ENCODE assay signal across 21 cellular contexts in genomic region chr3:28206479-28206878, GRCh38.
"Had no signal": no experiment of that assay in that cellular context is flagged by ENCODE, and none has a peak within 500 bp of the region (broad histone marks: within the 10 kb centered on the region; RNA-seq: fewer than 3 reads in every experiment).

No MANE protein-coding gene starts in this region.

- ATAC-seq: activated T-helper 17 cell treated with anti-CD3 and anti-CD28 coated beads, Interleukin-2, amount 50 U/mL, for 72 hours; effector memory CD8-positive, alpha-beta T cell; esophagus mucosa; gastrocnemius medialis; stimulated activated naive CD8-positive, alpha-beta T cell treated with anti-CD3 and anti-CD28 coated beads, Interleukin-15, Interleukin-2, amounts not matched to agents 100 U/mL and 50 U/mL, for 24 hours; upper lobe of right lung; WTC11 had no signal

- H3K27me3 Mint-ChIP-seq: activated naive CD8-positive, alpha-beta T cell; activated T-cell treated with anti-CD3 and anti-CD28 coated beads, Interleukin-2, amount 50 U/mL, for 24 hours; activated T-helper 17 cell treated with anti-CD3 and anti-CD28 coated beads, Interleukin-2, amount 50 U/mL, for 72 hours; effector memory CD8-positive, alpha-beta T cell had no signal

- H3K9me3 Mint-ChIP-seq: activated T-cell treated with anti-CD3 and anti-CD28 coated beads, Interleukin-2, amount 50 U/mL, for 24 hours; activated T-helper 17 cell treated with anti-CD3 and anti-CD28 coated beads, Interleukin-2, amount 50 U/mL, for 72 hours; WTC11 had no signal

- H3K4me1 Mint-ChIP-seq: WTC11 had no signal

- H3K27ac Mint-ChIP-seq: activated naive CD8-positive, alpha-beta T cell; activated T-cell treated with anti-CD3 and anti-CD28 coated beads, Interleukin-2, amount 50 U/mL, for 24 hours; activated T-helper 17 cell treated with anti-CD3 and anti-CD28 coated beads, Interleukin-2, amount 50 U/mL, for 72 hours; WTC11 had no signal

- H3K4me3 Mint-ChIP-seq: activated naive CD8-positive, alpha-beta T cell; activated T-cell treated with anti-CD3 and anti-CD28 coated beads, Interleukin-2, amount 50 U/mL, for 24 hours; activated T-helper 17 cell treated with anti-CD3 and anti-CD28 coated beads, Interleukin-2, amount 50 U/mL, for 72 hours; WTC11 had no signal

- H3K4me1 ChIP-seq: adrenal gland, ascending aorta, colonic mucosa, gastrocnemius medialis, upper lobe of right lung had no signal

- H3K27ac ChIP-seq: ascending aorta, colonic mucosa, dorsolateral prefrontal cortex, gastrocnemius medialis, upper lobe of right lung had no signal

- H3K4me3 ChIP-seq: adrenal gland, ascending aorta, colonic mucosa, dorsolateral prefrontal cortex, gastrocnemius medialis, upper lobe of right lung had no signal

- H3K36me3 ChIP-seq: adrenal gland, ascending aorta, colonic mucosa, gastrocnemius medialis, upper lobe of right lung had no signal

- H3K9me3 ChIP-seq: adrenal gland, ascending aorta, colonic mucosa, gastrocnemius medialis, upper lobe of right lung had no signal

- DNase-seq: activated CD4-positive, alpha-beta T cell treated with anti-CD3 and anti-CD28 coated beads, Interleukin-2, amount 50 U/mL, for 4 hours; activated CD8-positive, alpha-beta memory T cell treated with anti-CD3 and anti-CD28 coated beads for 24 hours; activated CD8-positive, alpha-beta memory T cell treated with anti-CD3 and anti-CD28 coated beads, Interleukin-2, amount 50 U/mL, for 4 hours; activated T-cell treated with anti-CD3 and anti-CD28 coated beads, Interleukin-2, amount 50 U/mL, for 24 hours; adrenal gland; colonic mucosa; dorsolateral prefrontal cortex; effector memory CD8-positive, alpha-beta T cell; gastrocnemius medialis; hippocampal formation; kidney glomerular epithelial cell; mesenchymal stem cell; stimulated activated CD4-positive, alpha-beta T cell treated with anti-CD3 and anti-CD28 coated beads, Interleukin-4, amount 100 ng/mL, for 24 hours; stimulated activated naive CD8-positive, alpha-beta T cell treated with anti-CD3 and anti-CD28 coated beads, Interleukin-15, Interleukin-2, amounts not matched to agents 100 U/mL and 50 U/mL, for 24 hours; T1000; upper lobe of right lung had no signal

- H3K27me3 ChIP-seq: adrenal gland, ascending aorta, colonic mucosa, gastrocnemius medialis, upper lobe of right lung had no signal

- H3K36me3 Mint-ChIP-seq: WTC11 had no signal
